Comparison of ENCODE assay signal across 28 cellular contexts in genomic region chr7:42596737-42597136, GRCh38.
"Had no signal": no experiment of that assay in that cellular context is flagged by ENCODE, and none has a peak within 500 bp of the region (broad histone marks: within the 10 kb centered on the region; RNA-seq: fewer than 3 reads in every experiment).

No MANE protein-coding gene starts in this region.

- DNase-seq: activated CD4-positive, alpha-beta memory T cell treated with anti-CD3 and anti-CD28 coated beads for 36 hours; activated CD4-positive, alpha-beta T cell treated with anti-CD3 and anti-CD28 coated beads for 36 hours; activated CD4-positive, alpha-beta T cell treated with anti-CD3 and anti-CD28 coated beads, Interleukin-2, amount 10 ng/mL, durations not matched to agents 24 days and 14 days; activated CD4-positive, CD25-positive, alpha-beta regulatory T cell; activated CD4-positive, CD25-positive, alpha-beta regulatory T cell treated with anti-CD3 and anti-CD28 coated beads, Interleukin-2, amount 50 U/mL, for 72 hours; activated CD8-positive, alpha-beta memory T cell treated with anti-CD3 and anti-CD28 coated beads, Interleukin-2, amount 10 ng/mL, durations not matched to agents 7 days and 5 days; activated CD8-positive, alpha-beta memory T cell treated with anti-CD3 and anti-CD28 coated beads, Interleukin-2, amount 50 U/mL, for 4 hours; activated CD8-positive, alpha-beta T cell treated with anti-CD3 and anti-CD28 coated beads, Interleukin-2, amount 10 ng/mL, durations not matched to agents 7 days and 5 days; activated gamma-delta T cell; activated naive CD4-positive, alpha-beta T cell treated with anti-CD3 and anti-CD28 coated beads, Interleukin-2, amount 50 U/mL, for 16 hours; activated naive CD4-positive, alpha-beta T cell treated with Interleukin-2 at 50 U/mL for 16 hours; activated T-cell treated with anti-CD3 and anti-CD28 coated beads, Interleukin-2, amount 50 U/mL, for 1 hour; activated T-cell treated with anti-CD3 and anti-CD28 coated beads, Interleukin-2, amount 50 U/mL, for 48 hours; amniotic stem cell; anterior cingulate cortex; brain microvascular endothelial cell; central memory CD4-positive, alpha-beta T cell; cerebellar nuclear complex; colonic mucosa; effector CD8-positive, alpha-beta T cell; erythroblast; esophagus squamous epithelium; head of caudate nucleus; T-helper 2 cell had no signal

- H3K27me3 ChIP-seq: brain microvascular endothelial cell, cardiac muscle cell, colonic mucosa, esophagus squamous epithelium had no signal

- H3K27ac ChIP-seq: brain microvascular endothelial cell, cardiac muscle cell, colonic mucosa, esophagus squamous epithelium had no signal

- H3K4me1 ChIP-seq: colonic mucosa had no signal

- FAIRE-seq: astrocyte, endometrium, endothelial cell of umbilical vein had no signal

- H3K36me3 ChIP-seq: brain microvascular endothelial cell, cardiac muscle cell, colonic mucosa, esophagus squamous epithelium had no signal

- H3K4me3 ChIP-seq: cardiac muscle cell, colonic mucosa, esophagus squamous epithelium had no signal

- H3K9me3 ChIP-seq: colonic mucosa had no signal
